In the genomic region with DNA sequence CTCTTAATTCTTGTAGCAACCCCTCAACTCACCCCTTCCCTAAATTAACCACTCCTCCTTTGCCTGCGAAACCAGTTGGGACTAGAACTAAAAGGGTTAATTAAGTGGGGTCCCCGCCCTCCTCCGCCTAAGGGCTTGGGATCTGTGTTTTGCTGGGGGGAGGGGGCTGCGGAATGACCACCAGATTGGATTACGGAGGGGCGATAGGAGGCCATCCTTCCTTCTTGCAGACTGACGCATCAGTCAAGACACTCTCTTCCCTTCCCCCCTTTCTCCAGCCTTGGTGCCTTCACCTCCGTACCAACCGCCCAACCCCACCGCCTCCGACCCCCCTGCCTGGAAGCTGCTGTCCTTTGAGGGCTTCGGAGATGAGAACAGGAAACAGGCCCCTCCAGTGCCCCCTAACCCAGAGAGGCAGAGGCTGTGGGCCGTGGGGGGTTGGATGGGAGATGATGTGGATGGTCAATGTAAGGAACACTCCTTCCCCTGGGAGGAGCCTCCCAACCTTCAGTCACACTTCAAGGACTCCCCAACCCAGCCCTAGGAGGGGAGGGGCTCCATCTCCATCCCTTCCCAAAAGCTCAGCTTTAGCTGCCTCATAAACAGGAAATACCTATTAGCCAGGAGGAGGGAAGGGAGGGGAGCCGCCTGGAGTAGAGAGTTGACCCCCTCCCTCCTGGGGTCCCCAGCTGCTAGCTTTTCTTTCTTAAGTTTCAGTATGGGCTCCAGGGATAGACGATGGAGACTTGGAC, we compare ENCODE assay signal across 8 cellular contexts. TPM values are rescaled to one million over a fixed set of nuclear protein-coding genes. Genes with fewer than 3 reads are reported as not detected.
DNase-seq lines count a peak whose midpoint lies in the region; ATAC-seq and TF ChIP-seq lines count a peak whose summit lies in the region.

No MANE protein-coding gene starts in this region.

- TF ChIP-seq CTCF in body of pancreas (IDR thresholded peaks at IDR 0.05): no peak
- TF ChIP-seq CTCF in gastrocnemius medialis (IDR thresholded peaks at IDR 0.05 in 4 of 5, conservative IDR thresholded peaks at IDR 0.05 in 1 of 5): no peak
- no peak for TF ChIP-seq CTCF in GM10248 (IDR thresholded peaks at IDR 0.05; ENCODE audit: control extremely low read depth, extremely low read depth, low read depth, missing control alignments)

- ATAC-seq in body of pancreas (no peak), gastrocnemius medialis (no peak)

- H3K27ac ChIP-seq in body of pancreas (peak overlapping the region; percentile 92 to 94 (median 93)), gastrocnemius medialis (peak overlapping the region; percentile 92 to 100 (median 98))

- no peaks in the 10 kb centered on the region for H3K27me3 ChIP-seq in body of pancreas
- no peaks in the 10 kb centered on the region for H3K27me3 ChIP-seq in gastrocnemius medialis

- CTCF ChIA-PET in GM10248 (lab: Yijun Ruan, JAX): interaction anchor here (3.9 kb wide), 1 partner anchor 10 kb away, joined by 33 read pairs; a partner anchor contains a TSS

- peak overlapping the region; percentile 63 to 73 for H3K4me3 ChIP-seq in body of pancreas
- H3K4me3 ChIP-seq in iPS-11a (ENCODE audit: low read depth, low read length): peak overlapping the region; percentile 76
- H3K4me3 ChIP-seq in gastrocnemius medialis: peak overlapping the region; percentile 79 to 95 (median 84)

- H3K4me1 ChIP-seq in body of pancreas (peaks cover 43% of the 10 kb centered on the region), gastrocnemius medialis (peaks cover 42 to 44% of the 10 kb centered on the region in 2 donors)

- intact Hi-C loops in body of pancreas (cut with DNase I): no loop called here
- intact Hi-C loops in gastrocnemius medialis (cut with DNase I; ENCODE audit: low total_unique reads): loop anchor here (1.0 kb wide), 1 partner anchor 11 kb away; no protein-coding TSS in a partner anchor

- POLR2A ChIA-PET in GM10248 (lab: Yijun Ruan, JAX): no interaction called here

- WGBS in body of pancreas, 2 donors: 13 to 24% methylated on average over 11 to 15 of the region's 15 CpGs

- no peaks in the 10 kb centered on the region for H3K36me3 ChIP-seq in body of pancreas (replicated peaks in 1 of 2; ENCODE audit: insufficient read depth in 1 of 2, low read depth in 2 of 2)
- H3K36me3 ChIP-seq in gastrocnemius medialis: no peaks in the 10 kb centered on the region

- no peaks in the 10 kb centered on the region for H3K9me3 ChIP-seq in body of pancreas
- H3K9me3 ChIP-seq in gastrocnemius medialis: no peaks in the 10 kb centered on the region

- peak; percentile 57 for DNase-seq in ELR (ENCODE audit: low read depth)
- peak; percentile 88 for DNase-seq in NCI-H2227 (lab: John Stamatoyannopoulos, UW; ENCODE audit: unreplicated experiment)
- peak in 1 of 4 donors; percentile 40 for DNase-seq in body of pancreas
- peak in 1 of 2 donors; percentile 49 for DNase-seq in gastrocnemius medialis
- DNase-seq in NCI-H2081 treated with DMSO at 0.1 percent for 48 hours (lab: John Stamatoyannopoulos, UW): no peak
- DNase-seq in GM10248 (ENCODE audit: extremely low spot score): no peak
- DNase-seq in SHP77 treated with DMSO at 0.1 percent for 48 hours (lab: John Stamatoyannopoulos, UW): no peak

- TF ChIP-seq POLR2A in body of pancreas (IDR thresholded peaks at IDR 0.05): no peak
- TF ChIP-seq POLR2A in gastrocnemius medialis (IDR thresholded peaks at IDR 0.05): no peak

- in situ Hi-C loops in gastrocnemius medialis (cut with MboI; ENCODE audit: low sequenced_read_pairs in 4 of 4): no loop called here

RNA-seq across cellular contexts. Expression of a gene that starts 1.0 kb away (rescaled TPM):
- total RNA-seq in body of pancreas (10 to 100 TPM; 17.1 to 24.4 TPM), gastrocnemius medialis (10 to 100 TPM; 15.9 to 32.7 (median 28.6) TPM)

RNA-seq across cellular contexts. Expression of a gene that starts 11.7 kb away (rescaled TPM):
- 10 to 100 TPM; 17.9 to 37.6 TPM for total RNA-seq in body of pancreas
- total RNA-seq in gastrocnemius medialis: 10 to 100 TPM; 13.3 to 26.5 (median 17.1) TPM

RNA-seq across cellular contexts. Expression of a gene that starts 31.0 kb away (rescaled TPM):
- 10 to 100 TPM; 26.0 to 33.7 TPM for total RNA-seq in body of pancreas
- 10 to 100 TPM; 37.2 to 76.7 (median 71.1) TPM for total RNA-seq in gastrocnemius medialis

RNA-seq across cellular contexts. Expression of a gene that starts 56.0 kb away (rescaled TPM):
- 10 to 100 TPM; 16.6 to 33.0 TPM for total RNA-seq in body of pancreas
- 10 to 100 TPM; 12.7 to 21.8 (median 19.4) TPM for total RNA-seq in gastrocnemius medialis

Comparison
In these comparisons a context has a peak if more than half of its experiments do, and no peak if none do; other contexts are left out.
1. DNase-seq: peak in ELR (single experiment) and NCI-H2227 (single experiment); none in NCI-H2081 treated with DMSO at 0.1 percent for 48 hours (single experiment), GM10248 (single experiment) and SHP77 treated with DMSO at 0.1 percent for 48 hours (single experiment).
2. Peak in every context shown above with its lines, with median percentiles within 50 percentile points of each other: H3K4me3 ChIP-seq.